ENCODE assay signal across 14 cellular contexts in the genomic region with DNA sequence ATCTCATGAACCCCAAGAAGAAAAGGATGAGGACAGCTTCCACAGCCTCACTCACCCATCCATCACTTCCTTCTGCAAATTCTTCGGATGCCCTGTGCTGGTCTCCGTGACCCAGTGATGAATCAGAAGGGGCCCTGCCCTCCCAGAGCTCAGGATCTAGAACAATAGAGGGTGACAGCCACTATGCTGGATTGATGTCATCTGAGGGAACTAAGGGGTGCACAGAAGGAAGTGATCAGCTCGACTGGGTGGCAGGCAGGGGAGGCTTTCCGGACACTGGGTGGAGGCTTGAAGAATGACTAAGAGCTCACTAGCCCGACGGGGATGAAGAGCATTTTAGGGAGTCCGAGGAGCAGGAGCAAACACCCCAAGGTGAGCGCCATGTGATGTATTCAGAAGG. TPM values are rescaled to one million over a fixed set of nuclear protein-coding genes. Genes with fewer than 3 reads are reported as not detected.
A peak's percentile ranks its signal among the peaks of the same experiment; 100 is the strongest.
DNase-seq lines count a peak whose midpoint lies in the region; FAIRE-seq and TF ChIP-seq lines count a peak whose summit lies in the region.
"Had no signal": no experiment of that assay in that cellular context is flagged by ENCODE, and none has a peak within 500 bp of the region (broad histone marks: within the 10 kb centered on the region; RNA-seq: fewer than 3 reads in every experiment).

No MANE protein-coding gene starts in this region.

- H3K36me3 ChIP-seq in esophagus (ENCODE audit: control insufficient read depth in 2 of 2, insufficient read depth in 2 of 2, low read length in 1 of 2) (peaks cover 0 to 2% of the 10 kb centered on the region in 2 donors), A673 (ENCODE audit: insufficient read depth, low read length, poor library complexity, severe bottlenecking) (no peaks in the 10 kb centered on the region)
- H3K36me3 ChIP-seq in CD4-positive, alpha-beta memory T cell (ENCODE audit: insufficient read depth, low read length): no peaks in the 10 kb centered on the region

- H3K27ac ChIP-seq in esophagus (ENCODE audit: low read depth in 2 of 2, low read length in 1 of 2) (peak overlapping the region; percentile 92), A673 (ENCODE audit: low read depth, low read length, poor library complexity, severe bottlenecking) (no peak overlapping the region)
- no peak overlapping the region for H3K27ac ChIP-seq in CD4-positive, alpha-beta memory T cell (ENCODE audit: low read depth, low read length)
- H3K27ac ChIP-seq: hepatocyte had no signal

- CTCF ChIA-PET in A673 (lab: Charles Lee): no interaction called here
- CTCF ChIA-PET in CD4-positive, alpha-beta memory T cell (lab: Charles Lee; ENCODE audit: partially characterized antibody): no interaction called here

- H3K4me3 ChIP-seq in esophagus (ENCODE audit: low read depth in 1 of 2, low read length in 2 of 2) (no peak overlapping the region), A673 (ENCODE audit: low read depth, low read length, poor library complexity, severe bottlenecking) (no peak overlapping the region)
- H3K4me3 ChIP-seq in CD4-positive, alpha-beta memory T cell (ENCODE audit: low read length in 2 of 2): no peak overlapping the region
- H3K4me3 ChIP-seq: hepatocyte had no signal

- peaks cover 23% of the 10 kb centered on the region for H3K27me3 Mint-ChIP-seq in progenitor cell of endocrine pancreas
- peaks cover 10 to 18% of the 10 kb centered on the region in 2 donors for H3K27me3 Mint-ChIP-seq in CD4-positive, alpha-beta memory T cell

- H3K4me3 Mint-ChIP-seq in progenitor cell of endocrine pancreas (ENCODE audit: low read depth): peak overlapping the region; percentile 41
- H3K4me3 Mint-ChIP-seq in CD4-positive, alpha-beta memory T cell: peak overlapping the region in 2 of 8 donors; percentile 1 to 63
- H3K4me3 Mint-ChIP-seq: activated CD4-positive, alpha-beta T cell treated with anti-CD3 and anti-CD28 coated beads, Interleukin-2, amount 10 ng/mL, durations not matched to agents 24 days and 14 days had no signal

- POLR2A ChIA-PET in A673 (lab: Charles Lee; ENCODE audit: low non-redundant PET): no interaction called here
- POLR2A ChIA-PET in CD4-positive, alpha-beta memory T cell (lab: Charles Lee; ENCODE audit: partially characterized antibody): no interaction called here

- H3K9me3 ChIP-seq in esophagus (ENCODE audit: control insufficient read depth in 2 of 2, insufficient read depth in 1 of 2, low read depth in 1 of 2, low read length in 1 of 2) (no peaks in the 10 kb centered on the region), A673 (ENCODE audit: low read depth, low read length, poor library complexity, severe bottlenecking) (no peaks in the 10 kb centered on the region)
- no peaks in the 10 kb centered on the region for H3K9me3 ChIP-seq in CD4-positive, alpha-beta memory T cell (ENCODE audit: control insufficient read depth in 1 of 2, low read length in 2 of 2)

- H3K4me1 Mint-ChIP-seq in progenitor cell of endocrine pancreas (ENCODE audit: low read depth): peaks cover 3% of the 10 kb centered on the region
- peaks cover 0 to 5% (median under 1%) of the 10 kb centered on the region in 4 donors for H3K4me1 Mint-ChIP-seq in CD4-positive, alpha-beta memory T cell
- H3K4me1 Mint-ChIP-seq: activated CD4-positive, alpha-beta T cell treated with anti-CD3 and anti-CD28 coated beads, Interleukin-2, amount 10 ng/mL, durations not matched to agents 24 days and 14 days had no signal

- H3K36me3 Mint-ChIP-seq in progenitor cell of endocrine pancreas (ENCODE audit: insufficient read depth): no peaks in the 10 kb centered on the region
- H3K36me3 Mint-ChIP-seq in CD4-positive, alpha-beta memory T cell: no peaks in the 10 kb centered on the region

- peak; percentile 10 for DNase-seq in GM03348 (ENCODE audit: low spot score)
- DNase-seq in RCC 7860 (ENCODE audit: low spot score): peak; percentile 73
- no peak for DNase-seq in progenitor cell of endocrine pancreas (ENCODE audit: low spot score, unreplicated experiment)
- no peak for DNase-seq in A673 (ENCODE audit: low spot score)
- no peak for DNase-seq in CD4-positive, alpha-beta memory T cell
- DNase-seq in NCI-H1417 treated with DMSO at 0.1 percent for 48 hours (lab: John Stamatoyannopoulos, UW): no peak
- DNase-seq in GM10266 (ENCODE audit: extremely low spot score): no peak
- DNase-seq: activated CD4-positive, alpha-beta T cell treated with anti-CD3 and anti-CD28 coated beads, Interleukin-2, amount 10 ng/mL, durations not matched to agents 24 days and 14 days; activated T-cell treated with anti-CD3 and anti-CD28 coated beads, Interleukin-2, amount 50 U/mL, for 48 hours; aorta; effector memory CD8-positive, alpha-beta T cell; NCI-H2171 treated with DMSO at 0.1 percent for 48 hours had no signal

- no peaks in the 10 kb centered on the region for H3K27me3 ChIP-seq in esophagus (ENCODE audit: control insufficient read depth in 1 of 2, insufficient read depth in 2 of 2, low read length in 2 of 2)
- H3K27me3 ChIP-seq in A673 (replicated peaks; ENCODE audit: insufficient read depth, low read depth, low read length, poor library complexity): no peaks in the 10 kb centered on the region
- H3K27me3 ChIP-seq in CD4-positive, alpha-beta memory T cell (ENCODE audit: insufficient read depth, low read length): no peaks in the 10 kb centered on the region
- H3K27me3 ChIP-seq: hepatocyte had no signal

- TF ChIP-seq CTCF in progenitor cell of endocrine pancreas (IDR thresholded peaks at IDR 0.05; ENCODE audit: unreplicated experiment) (no peak), A673 (conservative IDR thresholded peaks at IDR 0.05; ENCODE audit: low read depth, low read length) (no peak), GM10266 (IDR thresholded peaks at IDR 0.05; ENCODE audit: control insufficient read depth, insufficient read depth, low read depth, missing control alignments) (no peak)

- H3K9me3 Mint-ChIP-seq in progenitor cell of endocrine pancreas (ENCODE audit: low read depth): peaks cover 13% of the 10 kb centered on the region
- H3K9me3 Mint-ChIP-seq in CD4-positive, alpha-beta memory T cell: no peaks in the 10 kb centered on the region
- H3K9me3 Mint-ChIP-seq: activated CD4-positive, alpha-beta T cell treated with anti-CD3 and anti-CD28 coated beads, Interleukin-2, amount 10 ng/mL, durations not matched to agents 24 days and 14 days; effector memory CD8-positive, alpha-beta T cell had no signal

- FAIRE-seq in RCC 7860 (lab: Jason Lieb, UNC): no peak

- intact Hi-C loops in A673 (cut with micrococcal nuclease; ENCODE audit: unreplicated experiment): no loop called here
- intact Hi-C loops in CD4-positive, alpha-beta memory T cell (cut with micrococcal nuclease): no loop called here

- 39 to 61% methylated on average over 8 of the region's 8 CpGs for WGBS in esophagus, 2 donors

- no TSS peak for BruUV-seq in A673 (replicated peaks; lab: Mats Ljungman, UMichigan)

- H3K4me1 ChIP-seq in esophagus (ENCODE audit: control insufficient read depth in 2 of 2, insufficient read depth in 2 of 2, low read length in 1 of 2): peaks cover 0 to 30% of the 10 kb centered on the region in 2 donors
- H3K4me1 ChIP-seq in A673 (ENCODE audit: insufficient read depth, low read length, poor library complexity, severe bottlenecking): no peaks in the 10 kb centered on the region
- no peaks in the 10 kb centered on the region for H3K4me1 ChIP-seq in CD4-positive, alpha-beta memory T cell (ENCODE audit: insufficient read depth, low read length)

- H3K27ac Mint-ChIP-seq in progenitor cell of endocrine pancreas: peak overlapping the region; percentile 7
- no peak overlapping the region for H3K27ac Mint-ChIP-seq in CD4-positive, alpha-beta memory T cell
- H3K27ac Mint-ChIP-seq: activated CD4-positive, alpha-beta T cell treated with anti-CD3 and anti-CD28 coated beads, Interleukin-2, amount 10 ng/mL, durations not matched to agents 24 days and 14 days; effector memory CD8-positive, alpha-beta T cell had no signal

RNA-seq across cellular contexts. Expression of a gene that starts 1.4 kb away (rescaled TPM):
- 100 to 1,000 TPM; 217 to 220 TPM for polyA plus RNA-seq in esophagus
- total RNA-seq in progenitor cell of endocrine pancreas: 10.1 and 12.3 TPM in 2 replicates
- total RNA-seq in A673 (2021): 2.1 and 2.2 TPM in 2 replicates
- 1 to 10 TPM; 2.0 to 2.2 TPM for total RNA-seq in CD4-positive, alpha-beta memory T cell
- polyA plus RNA-seq in CD4-positive, alpha-beta memory T cell: 1 to 10 TPM; 2.7 to 2.9 TPM

Comparison
In these comparisons a context has a peak if more than half of its experiments do, and no peak if none do; other contexts are left out.
1. DNase-seq: peak in GM03348 (single experiment) and RCC 7860 (single experiment); none in progenitor cell of endocrine pancreas (single experiment), A673 (single experiment), CD4-positive, alpha-beta memory T cell (0 of 5), NCI-H1417 treated with DMSO at 0.1 percent for 48 hours (single experiment) and GM10266 (single experiment).
2. H3K27ac ChIP-seq: peak in esophagus (2 of 2); none in A673 (single experiment) and CD4-positive, alpha-beta memory T cell (single experiment).